Comparison of ENCODE assay signal across 16 cellular contexts in genomic region chr14:97033556-97034081, GRCh38.
DNase-seq lines count a peak whose midpoint lies in the region; ATAC-seq and TF ChIP-seq lines count a peak whose summit lies in the region.
"Had no signal": no experiment of that assay in that cellular context is flagged by ENCODE, and none has a peak within 500 bp of the region (broad histone marks: within the 10 kb centered on the region; RNA-seq: fewer than 3 reads in every experiment).

No MANE protein-coding gene starts in this region.

- H3K27ac ChIP-seq in CD4-positive, alpha-beta memory T cell (ENCODE audit: low read depth, low read length) = no peak overlapping the region
- H3K27ac ChIP-seq in HUES48 (ENCODE audit: low read depth, low read length) (no peak overlapping the region), tibial artery (no peak overlapping the region)
- H3K27ac ChIP-seq: BLaER1, SJSA1 had no signal

- peaks cover 0 to 15% (median 4%) of the 10 kb centered on the region in 8 donors for H3K9me3 Mint-ChIP-seq in CD4-positive, alpha-beta memory T cell
- H3K9me3 Mint-ChIP-seq in naive thymus-derived CD8-positive, alpha-beta T cell = peaks cover 0 to 8% (median 2%) of the 10 kb centered on the region in 9 donors

- no peaks in the 10 kb centered on the region for H3K36me3 ChIP-seq in CD4-positive, alpha-beta memory T cell (ENCODE audit: insufficient read depth, low read length)
- no peaks in the 10 kb centered on the region for H3K36me3 ChIP-seq in HUES48 (ENCODE audit: control insufficient read depth, insufficient read depth, low read length)
- no peaks in the 10 kb centered on the region for H3K36me3 ChIP-seq in mucosa of descending colon (ENCODE audit: low read depth)
- no peaks in the 10 kb centered on the region for H3K36me3 ChIP-seq in tibial artery
- H3K36me3 ChIP-seq: BLaER1, SJSA1 had no signal

- no peak overlapping the region for H3K4me3 ChIP-seq in CD4-positive, alpha-beta memory T cell (ENCODE audit: low read length in 2 of 2)
- peak overlapping the region; percentile 62 for H3K4me3 ChIP-seq in HUES48 (ENCODE audit: low read depth, low read length)
- no peak overlapping the region for H3K4me3 ChIP-seq in mucosa of descending colon
- H3K4me3 ChIP-seq in tibial artery = no peak overlapping the region
- H3K4me3 ChIP-seq: BLaER1, SJSA1 had no signal

- peaks cover 0 to 4% of the 10 kb centered on the region in 2 donors for H3K36me3 Mint-ChIP-seq in CD4-positive, alpha-beta memory T cell
- H3K36me3 Mint-ChIP-seq in naive thymus-derived CD8-positive, alpha-beta T cell = peaks cover 0 to 2% (median 0%) of the 10 kb centered on the region in 3 donors

- CTCF ChIA-PET in CD4-positive, alpha-beta memory T cell (lab: Charles Lee; ENCODE audit: partially characterized antibody) = no interaction called here

- no peaks in the 10 kb centered on the region for H3K9me3 ChIP-seq in CD4-positive, alpha-beta memory T cell (ENCODE audit: control insufficient read depth in 1 of 2, low read length in 2 of 2)
- H3K9me3 ChIP-seq in HUES48 (ENCODE audit: control insufficient read depth, insufficient read depth, low read length) (no peaks in the 10 kb centered on the region), mucosa of descending colon (no peaks in the 10 kb centered on the region), tibial artery (peaks cover 0 to 10% (median 4%) of the 10 kb centered on the region in 3 donors)
- H3K9me3 ChIP-seq: SJSA1 had no signal

- TF ChIP-seq CTCF in mucosa of descending colon (IDR thresholded peaks at IDR 0.05) (no peak), tibial artery (IDR thresholded peaks at IDR 0.05) (no peak), GM10266 (IDR thresholded peaks at IDR 0.05; ENCODE audit: control insufficient read depth, insufficient read depth, low read depth, missing control alignments) (no peak)

- no peak for ATAC-seq in naive thymus-derived CD8-positive, alpha-beta T cell
- ATAC-seq in mucosa of descending colon (no peak), HG03039 (IDR thresholded peaks at IDR 0.05; ENCODE audit: unreplicated experiment) (no peak)

- H3K27me3 ChIP-seq in CD4-positive, alpha-beta memory T cell (ENCODE audit: insufficient read depth, low read length) = peaks cover 13% of the 10 kb centered on the region
- H3K27me3 ChIP-seq in HUES48 (ENCODE audit: control insufficient read depth, insufficient read depth, low read length) = peaks cover 35% of the 10 kb centered on the region
- peaks cover 0 to 14% of the 10 kb centered on the region in 2 donors for H3K27me3 ChIP-seq in tibial artery
- H3K27me3 ChIP-seq: SJSA1 had no signal

- H3K4me1 ChIP-seq in CD4-positive, alpha-beta memory T cell (ENCODE audit: insufficient read depth, low read length) = no peaks in the 10 kb centered on the region
- H3K4me1 ChIP-seq in HUES48 (ENCODE audit: control insufficient read depth, insufficient read depth, low read length) = peaks cover 14% of the 10 kb centered on the region; the same call in 1 of the 2 replicates
- H3K4me1 ChIP-seq in mucosa of descending colon (ENCODE audit: low read depth) = no peaks in the 10 kb centered on the region
- H3K4me1 ChIP-seq in tibial artery = peaks cover 0 to 7% (median 2%) of the 10 kb centered on the region in 4 donors
- H3K4me1 ChIP-seq: SJSA1 had no signal

- H3K27me3 Mint-ChIP-seq in CD4-positive, alpha-beta memory T cell = peaks cover 18 to 37% of the 10 kb centered on the region in 2 donors
- peaks cover 18 to 42% (median 23%) of the 10 kb centered on the region in 5 donors for H3K27me3 Mint-ChIP-seq in naive thymus-derived CD8-positive, alpha-beta T cell

- H3K4me3 Mint-ChIP-seq in CD4-positive, alpha-beta memory T cell = peak overlapping the region in 7 of 8 donors; percentile 7 to 70 (median 61)
- peak overlapping the region; percentile 60 to 83 (median 73) for H3K4me3 Mint-ChIP-seq in naive thymus-derived CD8-positive, alpha-beta T cell
- H3K4me3 Mint-ChIP-seq: activated CD8-positive, alpha-beta memory T cell treated with anti-CD3 and anti-CD28 coated beads, Interleukin-2, amount 10 ng/mL, durations not matched to agents 7 days and 5 days had no signal

- H3K4me1 Mint-ChIP-seq in CD4-positive, alpha-beta memory T cell = peaks cover 3 to 11% (median 7%) of the 10 kb centered on the region in 4 donors
- H3K4me1 Mint-ChIP-seq in naive thymus-derived CD8-positive, alpha-beta T cell = peaks cover 5 to 11% (median 10%) of the 10 kb centered on the region in 4 donors

- no peak overlapping the region for H3K27ac Mint-ChIP-seq in CD4-positive, alpha-beta memory T cell
- peak overlapping the region in 1 of 10 donors; percentile 15 for H3K27ac Mint-ChIP-seq in naive thymus-derived CD8-positive, alpha-beta T cell
- H3K27ac Mint-ChIP-seq: activated CD8-positive, alpha-beta memory T cell treated with anti-CD3 and anti-CD28 coated beads, Interleukin-2, amount 10 ng/mL, durations not matched to agents 7 days and 5 days had no signal

- DNase-seq in CD4-positive, alpha-beta memory T cell = no peak
- DNase-seq in ecto neural progenitor cell (ENCODE audit: low spot score) = peak; percentile 59
- DNase-seq in naive thymus-derived CD8-positive, alpha-beta T cell = no peak
- no peak for DNase-seq in mucosa of descending colon
- DNase-seq in tibial artery = no peak
- DNase-seq in GM10266 (ENCODE audit: extremely low spot score) = no peak
- DNase-seq: activated CD8-positive, alpha-beta memory T cell treated with anti-CD3 and anti-CD28 coated beads, Interleukin-2, amount 10 ng/mL, durations not matched to agents 7 days and 5 days; cortex of kidney; DMS79; NCI-H1048; NCI-H2227 treated with DMSO at 0.1 percent for 48 hours; stimulated activated CD4-positive, alpha-beta T cell treated with anti-CD3 and anti-CD28 coated beads, Interleukin-1b, Interleukin-23, amount 100 ng/mL, for 48 hours had no signal

- peak overlapping the region; percentile 21; the same call in 1 of the 2 replicates for H3K9ac ChIP-seq in HUES48 (ENCODE audit: low read depth, low read length)
- H3K9ac ChIP-seq: BLaER1 had no signal

- POLR2A ChIA-PET in CD4-positive, alpha-beta memory T cell (lab: Charles Lee; ENCODE audit: partially characterized antibody) = no interaction called here
- POLR2A ChIA-PET in naive thymus-derived CD8-positive, alpha-beta T cell (lab: Charles Lee) = interaction anchor here (1.2 kb wide), 1 partner anchor 8 kb away, joined by 4 read pairs; no protein-coding TSS in a partner anchor

- intact Hi-C loops in CD4-positive, alpha-beta memory T cell (cut with micrococcal nuclease) = no loop called here
- intact Hi-C loops in mucosa of descending colon (cut with DNase I, micrococcal nuclease) = no loop called here
- intact Hi-C loops in tibial artery (cut with DNase I; ENCODE audit: low total_unique reads) = no loop called here
